In the genomic region with DNA sequence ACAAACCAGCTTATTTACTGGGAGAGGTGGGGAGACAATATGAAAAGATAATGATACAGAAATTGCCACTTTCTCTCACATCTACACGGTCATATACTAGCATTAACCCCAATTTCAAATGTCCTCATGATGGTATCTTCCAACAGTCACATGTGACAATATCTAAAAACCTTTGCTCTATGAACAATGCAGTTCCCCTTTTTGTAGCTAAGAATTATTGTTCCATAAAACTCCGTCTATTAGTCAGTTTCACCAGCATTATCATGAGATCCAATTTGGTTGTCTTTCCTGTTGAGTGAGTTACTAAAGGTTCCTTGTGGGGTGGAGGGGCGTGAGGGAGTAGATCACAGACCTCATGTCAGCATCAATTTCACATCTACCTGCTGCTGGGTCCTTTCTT, we compare ENCODE assay signal across 1 cellular context.
TF ChIP-seq lines count a peak whose summit lies in the region.

No MANE protein-coding gene starts in this region.

TF ChIP-seq in GM23338, 12 proteins besides CTCF, POLR2A, EP300 and RAD21 (continued from another document):
- TF ChIP-seq, protein P1, sequence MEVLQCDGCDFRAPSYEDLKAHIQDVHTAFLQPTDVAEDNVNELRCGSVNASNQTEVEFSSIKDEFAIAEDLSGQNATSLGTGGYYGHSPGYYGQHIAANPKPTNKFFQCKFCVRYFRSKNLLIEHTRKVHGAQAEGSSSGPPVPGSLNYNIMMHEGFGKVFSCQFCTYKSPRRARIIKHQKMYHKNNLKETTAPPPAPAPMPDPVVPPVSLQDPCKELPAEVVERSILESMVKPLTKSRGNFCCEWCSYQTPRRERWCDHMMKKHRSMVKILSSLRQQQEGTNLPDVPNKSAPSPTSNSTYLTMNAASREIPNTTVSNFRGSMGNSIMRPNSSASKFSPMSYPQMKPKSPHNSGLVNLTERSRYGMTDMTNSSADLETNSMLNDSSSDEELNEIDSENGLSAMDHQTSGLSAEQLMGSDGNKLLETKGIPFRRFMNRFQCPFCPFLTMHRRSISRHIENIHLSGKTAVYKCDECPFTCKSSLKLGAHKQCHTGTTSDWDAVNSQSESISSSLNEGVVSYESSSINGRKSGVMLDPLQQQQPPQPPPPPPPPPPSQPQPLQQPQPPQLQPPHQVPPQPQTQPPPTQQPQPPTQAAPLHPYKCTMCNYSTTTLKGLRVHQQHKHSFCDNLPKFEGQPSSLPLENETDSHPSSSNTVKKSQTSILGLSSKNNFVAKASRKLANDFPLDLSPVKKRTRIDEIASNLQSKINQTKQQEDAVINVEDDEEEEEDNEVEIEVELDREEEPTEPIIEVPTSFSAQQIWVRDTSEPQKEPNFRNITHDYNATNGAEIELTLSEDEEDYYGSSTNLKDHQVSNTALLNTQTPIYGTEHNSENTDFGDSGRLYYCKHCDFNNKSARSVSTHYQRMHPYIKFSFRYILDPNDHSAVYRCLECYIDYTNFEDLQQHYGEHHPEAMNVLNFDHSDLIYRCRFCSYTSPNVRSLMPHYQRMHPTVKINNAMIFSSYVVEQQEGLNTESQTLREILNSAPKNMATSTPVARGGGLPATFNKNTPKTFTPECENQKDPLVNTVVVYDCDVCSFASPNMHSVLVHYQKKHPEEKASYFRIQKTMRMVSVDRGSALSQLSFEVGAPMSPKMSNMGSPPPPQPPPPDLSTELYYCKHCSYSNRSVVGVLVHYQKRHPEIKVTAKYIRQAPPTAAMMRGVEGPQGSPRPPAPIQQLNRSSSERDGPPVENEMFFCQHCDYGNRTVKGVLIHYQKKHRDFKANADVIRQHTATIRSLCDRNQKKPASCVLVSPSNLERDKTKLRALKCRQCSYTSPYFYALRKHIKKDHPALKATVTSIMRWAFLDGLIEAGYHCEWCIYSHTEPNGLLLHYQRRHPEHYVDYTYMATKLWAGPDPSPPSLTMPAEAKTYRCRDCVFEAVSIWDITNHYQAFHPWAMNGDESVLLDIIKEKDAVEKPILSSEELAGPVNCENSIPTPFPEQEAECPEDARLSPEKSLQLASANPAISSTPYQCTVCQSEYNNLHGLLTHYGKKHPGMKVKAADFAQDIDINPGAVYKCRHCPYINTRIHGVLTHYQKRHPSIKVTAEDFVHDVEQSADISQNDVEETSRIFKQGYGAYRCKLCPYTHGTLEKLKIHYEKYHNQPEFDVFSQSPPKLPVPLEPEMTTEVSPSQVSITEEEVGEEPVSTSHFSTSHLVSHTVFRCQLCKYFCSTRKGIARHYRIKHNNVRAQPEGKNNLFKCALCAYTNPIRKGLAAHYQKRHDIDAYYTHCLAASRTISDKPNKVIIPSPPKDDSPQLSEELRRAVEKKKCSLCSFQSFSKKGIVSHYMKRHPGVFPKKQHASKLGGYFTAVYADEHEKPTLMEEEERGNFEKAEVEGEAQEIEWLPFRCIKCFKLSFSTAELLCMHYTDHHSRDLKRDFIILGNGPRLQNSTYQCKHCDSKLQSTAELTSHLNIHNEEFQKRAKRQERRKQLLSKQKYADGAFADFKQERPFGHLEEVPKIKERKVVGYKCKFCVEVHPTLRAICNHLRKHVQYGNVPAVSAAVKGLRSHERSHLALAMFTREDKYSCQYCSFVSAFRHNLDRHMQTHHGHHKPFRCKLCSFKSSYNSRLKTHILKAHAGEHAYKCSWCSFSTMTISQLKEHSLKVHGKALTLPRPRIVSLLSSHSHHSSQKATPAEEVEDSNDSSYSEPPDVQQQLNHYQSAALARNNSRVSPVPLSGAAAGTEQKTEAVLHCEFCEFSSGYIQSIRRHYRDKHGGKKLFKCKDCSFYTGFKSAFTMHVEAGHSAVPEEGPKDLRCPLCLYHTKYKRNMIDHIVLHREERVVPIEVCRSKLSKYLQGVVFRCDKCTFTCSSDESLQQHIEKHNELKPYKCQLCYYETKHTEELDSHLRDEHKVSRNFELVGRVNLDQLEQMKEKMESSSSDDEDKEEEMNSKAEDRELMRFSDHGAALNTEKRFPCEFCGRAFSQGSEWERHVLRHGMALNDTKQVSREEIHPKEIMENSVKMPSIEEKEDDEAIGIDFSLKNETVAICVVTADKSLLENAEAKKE (CRISPR knock-in tag; IDR thresholded peaks at IDR 0.05), result no peak
- TF ChIP-seq ZNF114 (CRISPR knock-in tag; IDR thresholded peaks at IDR 0.05), result no peak
- TF ChIP-seq JUNB (IDR thresholded peaks at IDR 0.05; ENCODE audit: unreplicated experiment), result no peak
- no peak for TF ChIP-seq ZNF331 (CRISPR knock-in tag; IDR thresholded peaks at IDR 0.05; ENCODE audit: low read depth)
- TF ChIP-seq ETS1 (IDR thresholded peaks at IDR 0.05), result no peak
- no peak for TF ChIP-seq EZH2 (IDR thresholded peaks at IDR 0.05; ENCODE audit: low read depth, unreplicated experiment)
- TF ChIP-seq CREB1 (CRISPR knock-in tag; IDR thresholded peaks at IDR 0.05; ENCODE audit: low read depth), result no peak
- TF ChIP-seq NANOG (IDR thresholded peaks at IDR 0.05; ENCODE audit: borderline replicate concordance), result no peak
